In genomic region chr14:93031505-93032300, GRCh38 we compare ENCODE assay signal across 1 cellular context.
TF ChIP-seq lines count a peak whose summit lies in the region.

No MANE protein-coding gene starts in this region.

TF ChIP-seq in A549, 52 proteins besides CTCF, POLR2A, EP300 and RAD21 (continued from another document):
- TF ChIP-seq ATOH8 (CRISPR knock-in tag; IDR thresholded peaks at IDR 0.05; ENCODE audit: low read depth), result no peak
- TF ChIP-seq ELK1 (IDR thresholded peaks at IDR 0.05; ENCODE audit: low read depth, low read length), result no peak
- TF ChIP-seq RFX5 (IDR thresholded peaks at IDR 0.05), result no peak
- TF ChIP-seq CBX2 (IDR thresholded peaks at IDR 0.05; ENCODE audit: borderline replicate concordance, low read depth), result no peak
- no peak for TF ChIP-seq SMC3 (IDR thresholded peaks at IDR 0.05)
